Comparison of ENCODE assay signal across 1 cellular context in genomic region chr5:62326702-62327101, GRCh38.
TF ChIP-seq lines count a peak whose summit lies in the region.

No MANE protein-coding gene starts in this region.

TF ChIP-seq in GM23338, 12 proteins besides CTCF, POLR2A, EP300 and RAD21 (continued from another document):
- TF ChIP-seq, protein P1, sequence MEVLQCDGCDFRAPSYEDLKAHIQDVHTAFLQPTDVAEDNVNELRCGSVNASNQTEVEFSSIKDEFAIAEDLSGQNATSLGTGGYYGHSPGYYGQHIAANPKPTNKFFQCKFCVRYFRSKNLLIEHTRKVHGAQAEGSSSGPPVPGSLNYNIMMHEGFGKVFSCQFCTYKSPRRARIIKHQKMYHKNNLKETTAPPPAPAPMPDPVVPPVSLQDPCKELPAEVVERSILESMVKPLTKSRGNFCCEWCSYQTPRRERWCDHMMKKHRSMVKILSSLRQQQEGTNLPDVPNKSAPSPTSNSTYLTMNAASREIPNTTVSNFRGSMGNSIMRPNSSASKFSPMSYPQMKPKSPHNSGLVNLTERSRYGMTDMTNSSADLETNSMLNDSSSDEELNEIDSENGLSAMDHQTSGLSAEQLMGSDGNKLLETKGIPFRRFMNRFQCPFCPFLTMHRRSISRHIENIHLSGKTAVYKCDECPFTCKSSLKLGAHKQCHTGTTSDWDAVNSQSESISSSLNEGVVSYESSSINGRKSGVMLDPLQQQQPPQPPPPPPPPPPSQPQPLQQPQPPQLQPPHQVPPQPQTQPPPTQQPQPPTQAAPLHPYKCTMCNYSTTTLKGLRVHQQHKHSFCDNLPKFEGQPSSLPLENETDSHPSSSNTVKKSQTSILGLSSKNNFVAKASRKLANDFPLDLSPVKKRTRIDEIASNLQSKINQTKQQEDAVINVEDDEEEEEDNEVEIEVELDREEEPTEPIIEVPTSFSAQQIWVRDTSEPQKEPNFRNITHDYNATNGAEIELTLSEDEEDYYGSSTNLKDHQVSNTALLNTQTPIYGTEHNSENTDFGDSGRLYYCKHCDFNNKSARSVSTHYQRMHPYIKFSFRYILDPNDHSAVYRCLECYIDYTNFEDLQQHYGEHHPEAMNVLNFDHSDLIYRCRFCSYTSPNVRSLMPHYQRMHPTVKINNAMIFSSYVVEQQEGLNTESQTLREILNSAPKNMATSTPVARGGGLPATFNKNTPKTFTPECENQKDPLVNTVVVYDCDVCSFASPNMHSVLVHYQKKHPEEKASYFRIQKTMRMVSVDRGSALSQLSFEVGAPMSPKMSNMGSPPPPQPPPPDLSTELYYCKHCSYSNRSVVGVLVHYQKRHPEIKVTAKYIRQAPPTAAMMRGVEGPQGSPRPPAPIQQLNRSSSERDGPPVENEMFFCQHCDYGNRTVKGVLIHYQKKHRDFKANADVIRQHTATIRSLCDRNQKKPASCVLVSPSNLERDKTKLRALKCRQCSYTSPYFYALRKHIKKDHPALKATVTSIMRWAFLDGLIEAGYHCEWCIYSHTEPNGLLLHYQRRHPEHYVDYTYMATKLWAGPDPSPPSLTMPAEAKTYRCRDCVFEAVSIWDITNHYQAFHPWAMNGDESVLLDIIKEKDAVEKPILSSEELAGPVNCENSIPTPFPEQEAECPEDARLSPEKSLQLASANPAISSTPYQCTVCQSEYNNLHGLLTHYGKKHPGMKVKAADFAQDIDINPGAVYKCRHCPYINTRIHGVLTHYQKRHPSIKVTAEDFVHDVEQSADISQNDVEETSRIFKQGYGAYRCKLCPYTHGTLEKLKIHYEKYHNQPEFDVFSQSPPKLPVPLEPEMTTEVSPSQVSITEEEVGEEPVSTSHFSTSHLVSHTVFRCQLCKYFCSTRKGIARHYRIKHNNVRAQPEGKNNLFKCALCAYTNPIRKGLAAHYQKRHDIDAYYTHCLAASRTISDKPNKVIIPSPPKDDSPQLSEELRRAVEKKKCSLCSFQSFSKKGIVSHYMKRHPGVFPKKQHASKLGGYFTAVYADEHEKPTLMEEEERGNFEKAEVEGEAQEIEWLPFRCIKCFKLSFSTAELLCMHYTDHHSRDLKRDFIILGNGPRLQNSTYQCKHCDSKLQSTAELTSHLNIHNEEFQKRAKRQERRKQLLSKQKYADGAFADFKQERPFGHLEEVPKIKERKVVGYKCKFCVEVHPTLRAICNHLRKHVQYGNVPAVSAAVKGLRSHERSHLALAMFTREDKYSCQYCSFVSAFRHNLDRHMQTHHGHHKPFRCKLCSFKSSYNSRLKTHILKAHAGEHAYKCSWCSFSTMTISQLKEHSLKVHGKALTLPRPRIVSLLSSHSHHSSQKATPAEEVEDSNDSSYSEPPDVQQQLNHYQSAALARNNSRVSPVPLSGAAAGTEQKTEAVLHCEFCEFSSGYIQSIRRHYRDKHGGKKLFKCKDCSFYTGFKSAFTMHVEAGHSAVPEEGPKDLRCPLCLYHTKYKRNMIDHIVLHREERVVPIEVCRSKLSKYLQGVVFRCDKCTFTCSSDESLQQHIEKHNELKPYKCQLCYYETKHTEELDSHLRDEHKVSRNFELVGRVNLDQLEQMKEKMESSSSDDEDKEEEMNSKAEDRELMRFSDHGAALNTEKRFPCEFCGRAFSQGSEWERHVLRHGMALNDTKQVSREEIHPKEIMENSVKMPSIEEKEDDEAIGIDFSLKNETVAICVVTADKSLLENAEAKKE (CRISPR knock-in tag; IDR thresholded peaks at IDR 0.05) = no peak
- TF ChIP-seq NANOG (IDR thresholded peaks at IDR 0.05; ENCODE audit: borderline replicate concordance) (no peak), ZNF331 (CRISPR knock-in tag; IDR thresholded peaks at IDR 0.05; ENCODE audit: low read depth) (no peak), ETS1 (IDR thresholded peaks at IDR 0.05) (no peak), POLR2AphosphoS5 (IDR thresholded peaks at IDR 0.05; ENCODE audit: low read depth) (no peak), ZNF114 (CRISPR knock-in tag; IDR thresholded peaks at IDR 0.05) (no peak), EZH2 (IDR thresholded peaks at IDR 0.05; ENCODE audit: low read depth, unreplicated experiment) (no peak), JUNB (IDR thresholded peaks at IDR 0.05; ENCODE audit: unreplicated experiment) (no peak)
